22 cellular contexts compared by ENCODE assay signal in genomic region chr16:84360748-84361147, GRCh38. TPM values are rescaled to one million over a fixed set of nuclear protein-coding genes. Genes with fewer than 3 reads are reported as not detected.
DNase-seq lines count a peak whose midpoint lies in the region; ATAC-seq and TF ChIP-seq lines count a peak whose summit lies in the region.
"Had no signal": no experiment of that assay in that cellular context is flagged by ENCODE, and none has a peak within 500 bp of the region (broad histone marks: within the 10 kb centered on the region; RNA-seq: fewer than 3 reads in every experiment).

No MANE protein-coding gene starts in this region.

- POLR2A ChIA-PET in naive thymus-derived CD8-positive, alpha-beta T cell (lab: Charles Lee) = interaction anchor here (0.6 kb wide), 1 partner anchor 316 kb away, joined by 3 read pairs; no protein-coding TSS in a partner anchor

- H3K4me3 ChIP-seq in DND-41 (ENCODE audit: low read depth in 1 of 2, low read length in 2 of 2) (no peak overlapping the region), endodermal cell (ENCODE audit: low read length) (no peak overlapping the region), ascending aorta (no peak overlapping the region)
- H3K4me3 ChIP-seq: breast epithelium, coronary artery, heart left ventricle had no signal

- H3K4me1 ChIP-seq in DND-41 (ENCODE audit: insufficient read depth, low read length) (peaks cover 9% of the 10 kb centered on the region), endodermal cell (ENCODE audit: control insufficient read depth, insufficient read depth, low read length) (peaks cover 4% of the 10 kb centered on the region), ascending aorta (no peaks in the 10 kb centered on the region)
- H3K4me1 ChIP-seq: heart left ventricle had no signal

- H3K4me2 ChIP-seq in DND-41 (ENCODE audit: insufficient read depth, low read length) = no peak overlapping the region
- H3K4me2 ChIP-seq: SK-N-SH had no signal

- intact Hi-C loops in ascending aorta (cut with DNase I) = no loop called here

- DNase-seq in T-helper 2 cell treated with Interferon-gamma antibody and Interleukin-4, amounts not matched to agents 5 μg/mL and 100 μg/mL, for 36 hours (ENCODE audit: low spot score) = no peak
- DNase-seq in T-helper 2 cell (no peak), DND-41 (no peak), GM13977 (ENCODE audit: low spot score) (no peak), endodermal cell (no peak), ascending aorta (ENCODE audit: low spot score in 2 of 2) (no peak)
- DNase-seq in naive thymus-derived CD8-positive, alpha-beta T cell = no peak
- DNase-seq: AML-193, heart left ventricle, MM.1S, NCI-H1436, NCI-H2171, NCI-H524 treated with DMSO at 0.1 percent for 48 hours, SK-N-SH, T1000 had no signal

- H3K9ac ChIP-seq in DND-41 (ENCODE audit: low read depth, low read length) (no peak overlapping the region), endodermal cell (ENCODE audit: extremely low read depth, low read length, poor library complexity, severe bottlenecking) (no peak overlapping the region)
- H3K9ac ChIP-seq: SK-N-SH had no signal

- H3K27ac Mint-ChIP-seq in T-helper 2 cell treated with Interferon-gamma antibody and Interleukin-4, amounts not matched to agents 5 μg/mL and 100 μg/mL, for 36 hours = peak overlapping the region; percentile 66
- peak overlapping the region; percentile 93 for H3K27ac Mint-ChIP-seq in activated T-helper 17 cell treated with anti-CD3 and anti-CD28 coated beads, Interleukin-2, amount 50 U/mL, for 72 hours
- H3K27ac Mint-ChIP-seq in naive thymus-derived CD8-positive, alpha-beta T cell = peak overlapping the region in 9 of 10 donors; percentile 22 to 98 (median 80)
- H3K27ac Mint-ChIP-seq in endodermal cell = no peak overlapping the region

- H3K4me3 Mint-ChIP-seq in T-helper 2 cell treated with Interferon-gamma antibody and Interleukin-4, amounts not matched to agents 5 μg/mL and 100 μg/mL, for 36 hours = peak overlapping the region; percentile 12
- H3K4me3 Mint-ChIP-seq in activated T-helper 17 cell treated with anti-CD3 and anti-CD28 coated beads, Interleukin-2, amount 50 U/mL, for 72 hours = peak overlapping the region; percentile 30
- H3K4me3 Mint-ChIP-seq in naive thymus-derived CD8-positive, alpha-beta T cell = peak overlapping the region in 2 of 10 donors; percentile 18 to 43
- no peak overlapping the region for H3K4me3 Mint-ChIP-seq in endodermal cell

- H3K36me3 ChIP-seq in DND-41 (ENCODE audit: insufficient read depth, low read length) (no peaks in the 10 kb centered on the region), endodermal cell (ENCODE audit: control insufficient read depth, insufficient read depth, low read length) (no peaks in the 10 kb centered on the region), ascending aorta (no peaks in the 10 kb centered on the region)
- H3K36me3 ChIP-seq: breast epithelium, heart left ventricle had no signal

- no peaks in the 10 kb centered on the region for H4K20me1 ChIP-seq in DND-41 (ENCODE audit: insufficient read depth, low read length)

- H3K4me1 Mint-ChIP-seq in T-helper 2 cell treated with Interferon-gamma antibody and Interleukin-4, amounts not matched to agents 5 μg/mL and 100 μg/mL, for 36 hours (ENCODE audit: low read depth) = peaks cover 29% of the 10 kb centered on the region
- peaks cover 16% of the 10 kb centered on the region for H3K4me1 Mint-ChIP-seq in activated T-helper 17 cell treated with anti-CD3 and anti-CD28 coated beads, Interleukin-2, amount 50 U/mL, for 72 hours
- H3K4me1 Mint-ChIP-seq in naive thymus-derived CD8-positive, alpha-beta T cell = peaks cover 12 to 24% (median 18%) of the 10 kb centered on the region in 4 donors
- H3K4me1 Mint-ChIP-seq in endodermal cell = peaks cover 18% of the 10 kb centered on the region

- H3K27me3 Mint-ChIP-seq in T-helper 2 cell treated with Interferon-gamma antibody and Interleukin-4, amounts not matched to agents 5 μg/mL and 100 μg/mL, for 36 hours (ENCODE audit: low read depth) = peaks cover 2% of the 10 kb centered on the region
- peaks cover 11% of the 10 kb centered on the region for H3K27me3 Mint-ChIP-seq in activated T-helper 17 cell treated with anti-CD3 and anti-CD28 coated beads, Interleukin-2, amount 50 U/mL, for 72 hours
- H3K27me3 Mint-ChIP-seq in naive thymus-derived CD8-positive, alpha-beta T cell = peaks cover 0 to 11% (median 8%) of the 10 kb centered on the region in 5 donors
- H3K27me3 Mint-ChIP-seq in endodermal cell (ENCODE audit: insufficient read depth) = no peaks in the 10 kb centered on the region

- no peak for TF ChIP-seq CTCF in DND-41 (IDR thresholded peaks at IDR 0.05; ENCODE audit: borderline replicate concordance, extremely low read depth, low read length, poor library complexity, severe bottlenecking)
- no peak for TF ChIP-seq CTCF in GM13977 (IDR thresholded peaks at IDR 0.05; ENCODE audit: extremely low read depth, insufficient read depth, missing control alignments)
- TF ChIP-seq CTCF in endodermal cell (conservative IDR thresholded peaks at IDR 0.05) = no peak
- no peak for TF ChIP-seq CTCF in ascending aorta (IDR thresholded peaks at IDR 0.05)

- H3K9me3 ChIP-seq in DND-41 (ENCODE audit: insufficient read depth, low read length, severe bottlenecking) (no peaks in the 10 kb centered on the region), endodermal cell (ENCODE audit: control insufficient read depth, low read length) (no peaks in the 10 kb centered on the region), ascending aorta (no peaks in the 10 kb centered on the region)
- H3K9me3 ChIP-seq: breast epithelium, heart left ventricle, SK-N-SH had no signal

- H3K9me3 Mint-ChIP-seq in T-helper 2 cell treated with Interferon-gamma antibody and Interleukin-4, amounts not matched to agents 5 μg/mL and 100 μg/mL, for 36 hours = no peaks in the 10 kb centered on the region
- no peaks in the 10 kb centered on the region for H3K9me3 Mint-ChIP-seq in activated T-helper 17 cell treated with anti-CD3 and anti-CD28 coated beads, Interleukin-2, amount 50 U/mL, for 72 hours
- no peaks in the 10 kb centered on the region for H3K9me3 Mint-ChIP-seq in naive thymus-derived CD8-positive, alpha-beta T cell
- no peaks in the 10 kb centered on the region for H3K9me3 Mint-ChIP-seq in endodermal cell

- ATAC-seq in DND-41 (ENCODE audit: insufficient read depth, low read depth) = no peak
- ATAC-seq in activated T-helper 17 cell treated with anti-CD3 and anti-CD28 coated beads, Interleukin-2, amount 50 U/mL, for 72 hours (replicated peaks) = no peak
- peak in 1 of 2 donors; percentile 12 for ATAC-seq in naive thymus-derived CD8-positive, alpha-beta T cell
- ATAC-seq: heart left ventricle had no signal

- 0 out of 2 replicates have a peak overlapping the region, but pooled peaks have one; percentile 1 for H3K27ac ChIP-seq in DND-41 (ENCODE audit: low read length)
- H3K27ac ChIP-seq in endodermal cell (ENCODE audit: low read depth, low read length) = no peak overlapping the region
- H3K27ac ChIP-seq in ascending aorta = no peak overlapping the region
- H3K27ac ChIP-seq: breast epithelium, coronary artery, heart left ventricle, HL-60 had no signal

- no peaks in the 10 kb centered on the region for H3K79me2 ChIP-seq in DND-41 (ENCODE audit: insufficient read depth, low read length)

- 87 to 97% methylated on average over 4 of the region's 4 CpGs for WGBS in endodermal cell (ENCODE audit: insufficient coverage in 1 of 2, insufficient read length in 1 of 2), 2 experiments

- no peaks in the 10 kb centered on the region for H3K36me3 Mint-ChIP-seq in T-helper 2 cell treated with Interferon-gamma antibody and Interleukin-4, amounts not matched to agents 5 μg/mL and 100 μg/mL, for 36 hours (ENCODE audit: low read depth)
- no peaks in the 10 kb centered on the region for H3K36me3 Mint-ChIP-seq in activated T-helper 17 cell treated with anti-CD3 and anti-CD28 coated beads, Interleukin-2, amount 50 U/mL, for 72 hours (ENCODE audit: low read depth)
- H3K36me3 Mint-ChIP-seq in naive thymus-derived CD8-positive, alpha-beta T cell = no peaks in the 10 kb centered on the region
- H3K36me3 Mint-ChIP-seq in endodermal cell (ENCODE audit: low read depth) = no peaks in the 10 kb centered on the region

- no peak overlapping the region for H2AFZ ChIP-seq in DND-41 (ENCODE audit: low read depth, low read length)

- H3K27me3 ChIP-seq in DND-41 (ENCODE audit: insufficient read depth, low read length, poor library complexity) (no peaks in the 10 kb centered on the region), endodermal cell (ENCODE audit: control insufficient read depth, insufficient read depth, low read length, poor library complexity, severe bottlenecking) (peaks cover 2% of the 10 kb centered on the region), ascending aorta (no peaks in the 10 kb centered on the region)
- H3K27me3 ChIP-seq: breast epithelium had no signal

- in situ Hi-C loops in GM13977 (cut with MboI; ENCODE audit: low pct_unique_long_range_greater_than_20kb, low sequenced_read_pairs, unreplicated experiment) = no loop called here

RNA-seq across cellular contexts. Expression of gene ATP2C2, which starts 7.6 kb away (rescaled TPM):
- total RNA-seq in activated T-helper 17 cell treated with anti-CD3 and anti-CD28 coated beads, Interleukin-2, amount 50 U/mL, for 72 hours = not detected
- not detected for total RNA-seq in naive thymus-derived CD8-positive, alpha-beta T cell
- polyA plus RNA-seq in naive thymus-derived CD8-positive, alpha-beta T cell = not detected
- 1 to 10 TPM; 2.0 to 2.6 TPM for total RNA-seq in endodermal cell
- polyA plus RNA-seq in endodermal cell (2013, experiment 1 of 2) = 0.71 TPM
- 0.87 TPM for polyA plus RNA-seq in endodermal cell (2013, experiment 2 of 2)
- total RNA-seq in ascending aorta = not detected
- total RNA-seq: heart left ventricle, IMR-90, renal cortical epithelial cell, RPMI7951 had no signal
- polyA plus RNA-seq: IMR-90 had no signal
